24 cellular contexts compared by ENCODE assay signal in the genomic region with DNA sequence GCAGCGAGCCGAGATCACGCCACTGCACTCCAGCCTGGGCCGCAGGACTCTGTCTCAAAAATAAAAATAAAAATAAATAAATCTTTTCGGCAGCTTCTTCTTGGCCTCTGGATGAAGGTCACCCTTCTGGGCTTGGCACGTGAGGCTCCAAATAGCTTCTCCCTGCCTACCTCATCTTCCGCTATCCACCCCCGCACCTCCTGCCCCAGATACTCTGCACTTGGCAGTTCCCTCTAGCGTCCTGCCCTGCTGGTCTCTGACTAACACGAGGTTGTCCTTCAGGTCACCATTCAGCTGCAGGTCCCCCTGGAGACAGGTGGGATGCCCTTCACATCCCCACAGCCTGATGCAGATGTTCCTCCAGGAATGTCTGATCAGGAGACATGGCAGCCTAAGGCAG. TPM values are rescaled to one million over a fixed set of nuclear protein-coding genes. Genes with fewer than 3 reads are reported as not detected.
"Had no signal": no experiment of that assay in that cellular context is flagged by ENCODE, and none has a peak within 500 bp of the region (broad histone marks: within the 10 kb centered on the region; RNA-seq: fewer than 3 reads in every experiment).

No MANE protein-coding gene starts in this region.

- H3K4me3 Mint-ChIP-seq: activated B cell treated with CpG ODN at 0.5 μM for 24 hours; activated CD4-positive, alpha-beta T cell treated with anti-CD3 and anti-CD28 coated beads, Interleukin-2, amount 10 ng/mL, durations not matched to agents 24 days and 14 days; activated naive CD4-positive, alpha-beta T cell treated with anti-CD3 and anti-CD28 coated beads for 36 hours; activated naive CD8-positive, alpha-beta T cell treated with anti-CD3 and anti-CD28 coated beads for 36 hours; activated T-cell treated with anti-CD3 and anti-CD28 coated beads, Interleukin-2, amount 50 U/mL, for 4 hours; T-helper 17 cell had no signal

- H3K36me3 Mint-ChIP-seq: activated naive CD8-positive, alpha-beta T cell treated with anti-CD3 and anti-CD28 coated beads for 36 hours had no signal

- DNase-seq: activated B cell treated with CpG ODN at 0.5 μM for 24 hours; activated CD4-positive, alpha-beta T cell treated with anti-CD3 and anti-CD28 coated beads for 1 hour; activated CD4-positive, alpha-beta T cell treated with anti-CD3 and anti-CD28 coated beads, Interleukin-2, amount 10 ng/mL, durations not matched to agents 24 days and 14 days; activated CD4-positive, alpha-beta T cell treated with anti-CD3 and anti-CD28 coated beads, Interleukin-2, amount 50 U/mL, for 48 hours; activated CD8-positive, alpha-beta memory T cell treated with anti-CD3 and anti-CD28 coated beads for 24 hours; activated effector memory CD4-positive, alpha-beta T cell treated with anti-CD3 and anti-CD28 coated beads, Interleukin-2, amount 50 U/mL, for 16 hours; activated naive CD4-positive, alpha-beta T cell treated with anti-CD3 and anti-CD28 coated beads for 36 hours; activated naive CD8-positive, alpha-beta T cell treated with anti-CD3 and anti-CD28 coated beads for 36 hours; activated T-cell treated with anti-CD3 and anti-CD28 coated beads, Interleukin-2, amount 50 U/mL, for 4 hours; anterior cingulate cortex; Kasumi-1; KBM-7; NCI-H1105 treated with DMSO at 0.1 percent for 48 hours; NCI-H1436 treated with DMSO at 0.1 percent for 48 hours; NCI-H187; NCI-H2081 treated with DMSO at 0.1 percent for 48 hours; NCI-H446; NCI-H524; PC-3; SHP77 treated with DMSO at 0.1 percent for 48 hours; T-helper 17 cell; T-helper 9 cell had no signal

- ATAC-seq: activated T-cell treated with anti-CD3 and anti-CD28 coated beads, Interleukin-2, amount 50 U/mL, for 4 hours; PC-3; T-helper 17 cell had no signal

- H3K27ac Mint-ChIP-seq: activated B cell treated with CpG ODN at 0.5 μM for 24 hours; activated CD4-positive, alpha-beta T cell treated with anti-CD3 and anti-CD28 coated beads, Interleukin-2, amount 10 ng/mL, durations not matched to agents 24 days and 14 days; activated naive CD4-positive, alpha-beta T cell treated with anti-CD3 and anti-CD28 coated beads for 36 hours; activated naive CD8-positive, alpha-beta T cell treated with anti-CD3 and anti-CD28 coated beads for 36 hours; T-helper 17 cell had no signal

- H3K4me1 Mint-ChIP-seq: activated B cell treated with CpG ODN at 0.5 μM for 24 hours had no signal

- H3K9me3 Mint-ChIP-seq: activated B cell treated with CpG ODN at 0.5 μM for 24 hours; activated CD4-positive, alpha-beta T cell treated with anti-CD3 and anti-CD28 coated beads, Interleukin-2, amount 10 ng/mL, durations not matched to agents 24 days and 14 days; activated naive CD4-positive, alpha-beta T cell treated with anti-CD3 and anti-CD28 coated beads for 36 hours; activated naive CD8-positive, alpha-beta T cell treated with anti-CD3 and anti-CD28 coated beads for 36 hours; activated T-cell treated with anti-CD3 and anti-CD28 coated beads, Interleukin-2, amount 50 U/mL, for 4 hours had no signal

RNA-seq across cellular contexts. Expression of gene CCL25, which starts 8.5 kb away (rescaled TPM):
- total RNA-seq: activated B cell treated with CpG ODN at 0.5 μM for 24 hours; activated CD4-positive, alpha-beta T cell treated with anti-CD3 and anti-CD28 coated beads, Interleukin-2, amount 10 ng/mL, durations not matched to agents 24 days and 14 days; activated naive CD4-positive, alpha-beta T cell treated with anti-CD3 and anti-CD28 coated beads for 36 hours; activated T-cell treated with anti-CD3 and anti-CD28 coated beads, Interleukin-2, amount 50 U/mL, for 4 hours; cardiac septum; PC-3; SK-MEL-5; T-helper 17 cell had no signal
